Comparison of ENCODE assay signal across 19 cellular contexts in the genomic region with DNA sequence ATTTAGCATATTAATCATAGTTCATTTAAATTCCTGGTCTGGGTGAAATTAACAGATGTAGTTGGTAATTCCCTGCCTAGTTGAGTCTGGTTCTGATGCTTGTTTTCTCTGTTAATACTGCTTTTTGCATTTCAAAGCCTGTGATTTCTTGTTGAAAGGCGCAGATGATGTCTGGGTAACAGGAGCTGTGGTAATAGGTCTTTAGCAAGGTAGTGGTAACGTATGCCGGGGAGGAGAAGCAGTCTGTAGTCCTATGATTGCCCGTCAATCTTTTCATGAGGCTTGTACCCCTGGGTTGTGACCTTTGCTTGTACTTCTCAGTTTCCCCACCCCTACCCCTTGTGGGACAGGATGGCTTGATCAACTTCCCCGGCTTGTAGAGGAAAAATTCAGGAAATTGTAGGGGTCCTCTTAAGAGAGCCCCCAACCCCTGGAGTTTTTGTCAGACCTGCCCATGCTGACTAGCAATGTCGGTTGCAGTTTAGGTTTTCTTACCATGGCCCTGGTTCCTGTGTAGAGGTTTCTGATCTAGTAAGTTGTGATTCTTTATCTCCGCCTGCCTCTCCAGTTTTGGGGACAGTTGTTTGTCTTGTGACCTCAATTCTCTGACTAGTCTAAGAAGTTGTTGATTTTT. TPM values are rescaled to one million over a fixed set of nuclear protein-coding genes. Genes with fewer than 3 reads are reported as not detected.
DNase-seq lines count a peak whose midpoint lies in the region; ATAC-seq and TF ChIP-seq lines count a peak whose summit lies in the region.
"Had no signal": no experiment of that assay in that cellular context is flagged by ENCODE, and none has a peak within 500 bp of the region (broad histone marks: within the 10 kb centered on the region; RNA-seq: fewer than 3 reads in every experiment).

No MANE protein-coding gene starts in this region.

- H3K9me3 ChIP-seq in T-helper 17 cell (ENCODE audit: control insufficient read depth, low read length, poor library complexity, severe bottlenecking) (no peaks in the 10 kb centered on the region), smooth muscle cell (replicated peaks; ENCODE audit: low read depth) (no peaks in the 10 kb centered on the region), esophagus muscularis mucosa (no peaks in the 10 kb centered on the region)
- H3K9me3 ChIP-seq: SJCRH30 had no signal

- H3K4me3 Mint-ChIP-seq in natural killer cell, result no peak overlapping the region
- no peak overlapping the region for H3K4me3 Mint-ChIP-seq in natural killer cell treated with Interleukin-12 subunit alpha and Interleukin-12 subunit beta and Interleukin-15 and Interleukin-18, amount 100 ng/mL, for 72 hours
- no peak overlapping the region for H3K4me3 Mint-ChIP-seq in T-helper 17 cell
- peak overlapping the region; percentile 17 to 52 (median 39) for H3K4me3 Mint-ChIP-seq in immature natural killer cell

- H3K27ac Mint-ChIP-seq in natural killer cell (peak overlapping the region; percentile 6 to 51), T-helper 17 cell (peak overlapping the region; percentile 29), immature natural killer cell (peak overlapping the region; percentile 33 to 77 (median 66))
- H3K27ac Mint-ChIP-seq in natural killer cell treated with Interleukin-12 subunit alpha and Interleukin-12 subunit beta and Interleukin-15 and Interleukin-18, amount 100 ng/mL, for 72 hours, result no peak overlapping the region

- H3K9me3 Mint-ChIP-seq in natural killer cell, result no peaks in the 10 kb centered on the region
- H3K9me3 Mint-ChIP-seq in natural killer cell treated with Interleukin-12 subunit alpha and Interleukin-12 subunit beta and Interleukin-15 and Interleukin-18, amount 100 ng/mL, for 72 hours, result no peaks in the 10 kb centered on the region
- H3K9me3 Mint-ChIP-seq in immature natural killer cell, result peaks cover 0 to 5% (median under 1%) of the 10 kb centered on the region in 6 donors

- H3K4me1 Mint-ChIP-seq in natural killer cell, result peaks cover 53 to 59% of the 10 kb centered on the region in 2 donors
- peaks cover 44 to 51% of the 10 kb centered on the region in 2 donors for H3K4me1 Mint-ChIP-seq in natural killer cell treated with Interleukin-12 subunit alpha and Interleukin-12 subunit beta and Interleukin-15 and Interleukin-18, amount 100 ng/mL, for 72 hours (ENCODE audit: low read depth in 2 of 2)
- peaks cover 24% of the 10 kb centered on the region for H3K4me1 Mint-ChIP-seq in T-helper 17 cell
- H3K4me1 Mint-ChIP-seq in immature natural killer cell, result peaks cover 57 to 74% of the 10 kb centered on the region in 2 donors

- peaks cover 3% of the 10 kb centered on the region for H3F3A ChIP-seq in smooth muscle cell (ENCODE audit: low read depth)

- no peaks in the 10 kb centered on the region for H3K36me3 ChIP-seq in smooth muscle cell (ENCODE audit: low read depth)
- H3K36me3 ChIP-seq in esophagus muscularis mucosa, result peaks cover 0 to 4% (median 0%) of the 10 kb centered on the region in 4 donors

- H3K4me3 ChIP-seq in smooth muscle cell (no peak overlapping the region), esophagus muscularis mucosa (no peak overlapping the region)
- H3K4me3 ChIP-seq: BLaER1, GM23248, K562, PC-9, SJCRH30 had no signal

- H2AFZ ChIP-seq in smooth muscle cell (ENCODE audit: low read depth), result no peak overlapping the region
- H2AFZ ChIP-seq: GM23248, PC-9 had no signal

- H3K79me2 ChIP-seq in smooth muscle cell (ENCODE audit: low read depth), result peaks cover 99% of the 10 kb centered on the region

- H3K36me3 Mint-ChIP-seq in natural killer cell, result no peaks in the 10 kb centered on the region
- H3K36me3 Mint-ChIP-seq in natural killer cell treated with Interleukin-12 subunit alpha and Interleukin-12 subunit beta and Interleukin-15 and Interleukin-18, amount 100 ng/mL, for 72 hours, result peaks cover 8% of the 10 kb centered on the region
- H3K36me3 Mint-ChIP-seq in T-helper 17 cell (ENCODE audit: low read depth), result peaks cover 7% of the 10 kb centered on the region
- peaks cover 0 to 27% (median 15%) of the 10 kb centered on the region in 3 donors for H3K36me3 Mint-ChIP-seq in immature natural killer cell

- TF ChIP-seq CTCF in natural killer cell (IDR thresholded peaks at IDR 0.05) (no peak), smooth muscle cell (IDR thresholded peaks at IDR 0.05; ENCODE audit: borderline replicate concordance, insufficient read depth, poor library complexity, severe bottlenecking) (no peak), esophagus muscularis mucosa (IDR thresholded peaks at IDR 0.05) (no peak)

- no peak overlapping the region for H3K9ac ChIP-seq in smooth muscle cell (ENCODE audit: low read depth)
- H3K9ac ChIP-seq: BLaER1, GM23248 had no signal

- no peaks in the 10 kb centered on the region for H3K27me3 ChIP-seq in smooth muscle cell (ENCODE audit: low read depth)
- no peaks in the 10 kb centered on the region for H3K27me3 ChIP-seq in esophagus muscularis mucosa
- H3K27me3 ChIP-seq: BLaER1, SJCRH30 had no signal

- ATAC-seq in natural killer cell (peak in 1 of 3 donors; percentile 46), T-helper 17 cell (no peak), HG02970 (IDR thresholded peaks at IDR 0.05; ENCODE audit: low FRiP score, unreplicated experiment) (no peak)
- ATAC-seq in natural killer cell treated with Interleukin-12 subunit alpha and Interleukin-12 subunit beta and Interleukin-15 and Interleukin-18, amount 100 ng/mL, for 72 hours, result no peak
- ATAC-seq: K562 had no signal

- H3K27ac ChIP-seq in smooth muscle cell (ENCODE audit: low read depth) (peak overlapping the region; percentile 3), esophagus muscularis mucosa (replicated peaks in 1 of 4) (no peak overlapping the region)
- H3K27ac ChIP-seq: BLaER1, GM23248, SJCRH30 had no signal

- TF ChIP-seq POLR2A in esophagus muscularis mucosa (IDR thresholded peaks at IDR 0.05; ENCODE audit: low read depth), result no peak

- H3K4me1 ChIP-seq in smooth muscle cell (ENCODE audit: low read depth), result no peaks in the 10 kb centered on the region
- H3K4me1 ChIP-seq in esophagus muscularis mucosa, result peaks cover 7 to 15% (median 9%) of the 10 kb centered on the region in 4 donors

- H3K4me2 ChIP-seq in smooth muscle cell, result no peak overlapping the region
- H3K4me2 ChIP-seq: BLaER1, PC-9 had no signal

- H3K27me3 Mint-ChIP-seq in natural killer cell (ENCODE audit: low read depth in 2 of 2) (no peaks in the 10 kb centered on the region), T-helper 17 cell (no peaks in the 10 kb centered on the region), immature natural killer cell (ENCODE audit: low read depth in 3 of 3) (peaks cover 0 to 2% (median 1%) of the 10 kb centered on the region in 3 donors)
- no peaks in the 10 kb centered on the region for H3K27me3 Mint-ChIP-seq in natural killer cell treated with Interleukin-12 subunit alpha and Interleukin-12 subunit beta and Interleukin-15 and Interleukin-18, amount 100 ng/mL, for 72 hours

- intact Hi-C loops in natural killer cell (cut with micrococcal nuclease) (no loop called here), esophagus muscularis mucosa (cut with DNase I) (no loop called here)

- no peak for TF ChIP-seq EP300 in esophagus muscularis mucosa (IDR thresholded peaks at IDR 0.05)

- DNase-seq in natural killer cell, result no peak
- DNase-seq in natural killer cell treated with Interleukin-12 subunit alpha and Interleukin-12 subunit beta and Interleukin-15 and Interleukin-18, amount 100 ng/mL, for 72 hours (ENCODE audit: low spot score), result no peak
- DNase-seq in T-helper 17 cell, result no peak
- no peak for DNase-seq in immature natural killer cell
- DNase-seq in smooth muscle cell (lab: John Stamatoyannopoulos, UW; ENCODE audit: unreplicated experiment), result no peak
- DNase-seq in T-helper 2 cell, result no peak
- no peak for DNase-seq in esophagus muscularis mucosa (ENCODE audit: extremely low spot score)
- DNase-seq: DND-41, GDM1, GM23248, NCI-H1436 treated with DMSO at 0.1 percent for 48 hours, NCI-H2081, NCI-H510A, NCI-H82, PC-9, SJCRH30 had no signal

- WGBS in smooth muscle cell (ENCODE audit: low lambda C conversion rate), result 68% methylated on average over 7 of the region's 7 CpGs
- 86% methylated on average over 7 of the region's 7 CpGs for WGBS in esophagus muscularis mucosa

- peaks cover 75% of the 10 kb centered on the region for H4K20me1 ChIP-seq in smooth muscle cell (ENCODE audit: low read depth)

RNA-seq across cellular contexts. Expression of a gene that starts 55.4 kb away (rescaled TPM):
- total RNA-seq in natural killer cell, result 10 to 100 TPM; 30.3 to 46.1 (median 39.3) TPM
- total RNA-seq in natural killer cell treated with Interleukin-12 subunit alpha and Interleukin-12 subunit beta and Interleukin-15 and Interleukin-18, amount 100 ng/mL, for 72 hours, result 10 to 100 TPM; 18.6 to 27.8 TPM
- 10 to 100 TPM; 18.7 to 25.1 TPM for total RNA-seq in T-helper 17 cell
- polyA plus RNA-seq in immature natural killer cell, result 10 to 100 TPM; 24.5 to 49.1 (median 35.1) TPM
- total RNA-seq in smooth muscle cell, result 122 and 129 TPM in 2 replicates
- polyA plus RNA-seq in smooth muscle cell, result 56.4 and 60.0 TPM in 2 replicates
- 100 to 1,000 TPM in 1 of 4 donors, 10 to 100 TPM in 3; 68.5 to 100 (median 81.5) TPM for total RNA-seq in esophagus muscularis mucosa

Comparison
In these comparisons a context has a peak if more than half of its experiments do, and no peak if none do; other contexts are left out.
1. H3K27ac Mint-ChIP-seq: peak in natural killer cell (2 of 2), T-helper 17 cell (single experiment) and immature natural killer cell (6 of 6); none in natural killer cell treated with Interleukin-12 subunit alpha and Interleukin-12 subunit beta and Interleukin-15 and Interleukin-18, amount 100 ng/mL, for 72 hours (0 of 2).
2. H3K4me3 Mint-ChIP-seq: peak in immature natural killer cell (5 of 5); none in natural killer cell (single experiment), natural killer cell treated with Interleukin-12 subunit alpha and Interleukin-12 subunit beta and Interleukin-15 and Interleukin-18, amount 100 ng/mL, for 72 hours (single experiment) and T-helper 17 cell (single experiment).